In genomic region chr12:6970096-6970527, GRCh38 we compare ENCODE assay signal across 6 cellular contexts. TPM values are rescaled to one million over a fixed set of nuclear protein-coding genes. Genes with fewer than 3 reads are reported as not detected.
A peak's percentile ranks its signal among the peaks of the same experiment; 100 is the strongest.
DNase-seq lines count a peak whose midpoint lies in the region; ATAC-seq and TF ChIP-seq lines count a peak whose summit lies in the region.

No MANE protein-coding gene starts in this region.

- no peaks in the 10 kb centered on the region for H3K9me3 ChIP-seq in NT2/D1 (ENCODE audit: insufficient read depth, low read length)
- no peaks in the 10 kb centered on the region for H3K9me3 ChIP-seq in gastroesophageal sphincter
- no peaks in the 10 kb centered on the region for H3K9me3 ChIP-seq in thoracic aorta

- H3K27ac ChIP-seq in gastroesophageal sphincter (peak overlapping the region; percentile 71 to 98 (median 92)), thoracic aorta (peak overlapping the region; percentile 83 to 88)

- peak overlapping the region; percentile 100 for H3K9ac ChIP-seq in NT2/D1 (ENCODE audit: insufficient read length, low read depth)

- H3K36me3 ChIP-seq in NT2/D1 (ENCODE audit: insufficient read depth, insufficient read length, low read length) (peaks cover 83% of the 10 kb centered on the region), gastroesophageal sphincter (peaks cover 0 to 55% of the 10 kb centered on the region in 2 donors), thoracic aorta (peaks cover 46% of the 10 kb centered on the region)

- DNase-seq in NT2/D1 (ENCODE audit: low read depth, low spot score) = peak; percentile 57
- DNase-seq in thoracic aorta (ENCODE audit: low spot score) = no peak
- no peak for DNase-seq in effector CD8-positive, alpha-beta T cell (lab: John Stamatoyannopoulos, UW)
- DNase-seq in SHP77 (lab: John Stamatoyannopoulos, UW) = no peak

- H3K4me1 ChIP-seq in NT2/D1 (ENCODE audit: insufficient read depth, insufficient read length) (peaks cover 13% of the 10 kb centered on the region), gastroesophageal sphincter (peaks cover 4 to 49% (median 25%) of the 10 kb centered on the region in 3 donors), thoracic aorta (ENCODE audit: control insufficient read depth in 1 of 2, low read depth in 2 of 2) (peaks cover 17 to 27% of the 10 kb centered on the region in 2 donors)

- TF ChIP-seq EP300 in gastroesophageal sphincter (IDR thresholded peaks at IDR 0.05) = no peak

- H3K27me3 ChIP-seq in NT2/D1 (ENCODE audit: insufficient read depth, insufficient read length) = no peaks in the 10 kb centered on the region
- no peaks in the 10 kb centered on the region for H3K27me3 ChIP-seq in gastroesophageal sphincter
- H3K27me3 ChIP-seq in thoracic aorta (replicated peaks; ENCODE audit: insufficient read depth) = no peaks in the 10 kb centered on the region

- H3K4me3 ChIP-seq in NT2/D1 (ENCODE audit: insufficient read length, low read depth) = peak overlapping the region; percentile 99
- H3K4me3 ChIP-seq in gastroesophageal sphincter = peak overlapping the region; percentile 85 to 94
- peak overlapping the region; percentile 88 for H3K4me3 ChIP-seq in thoracic aorta

- TF ChIP-seq POLR2A in gastroesophageal sphincter (IDR thresholded peaks at IDR 0.05) = no peak

- ATAC-seq in GM19455 (IDR thresholded peaks at IDR 0.05; ENCODE audit: unreplicated experiment) = peak; percentile 2
- ATAC-seq in gastroesophageal sphincter = no peak
- no peak for ATAC-seq in thoracic aorta (ENCODE audit: insufficient number of reproducible peaks, low FRiP score, low read depth)

- TF ChIP-seq CTCF in gastroesophageal sphincter (IDR thresholded peaks at IDR 0.05) (no peak), thoracic aorta (IDR thresholded peaks at IDR 0.05) (no peak)

- WGBS in gastroesophageal sphincter (ENCODE audit: low coverage in 1 of 2), 2 donors = 0% methylated on average over 3 to 7 of the region's 31 CpGs

RNA-seq across cellular contexts. Expression of gene PHB2, which starts 0.4 kb away (rescaled TPM):
- total RNA-seq in gastroesophageal sphincter = 100 to 1,000 TPM; 170 to 215 (median 187) TPM
- 100 to 1,000 TPM; 103 to 139 TPM for total RNA-seq in thoracic aorta

RNA-seq across cellular contexts. Expression of gene EMG1, which starts 0.6 kb away (rescaled TPM):
- total RNA-seq in gastroesophageal sphincter (10 to 100 TPM; 17.0 to 27.3 (median 20.1) TPM), thoracic aorta (10 to 100 TPM; 31.5 to 31.7 TPM)

RNA-seq across cellular contexts. Expression of gene PTPN6, which starts 19.0 kb away (rescaled TPM):
- total RNA-seq in gastroesophageal sphincter (10 to 100 TPM in 1 of 4 donors, 1 to 10 TPM in 3; 2.6 to 15.9 (median 7.5) TPM), thoracic aorta (10 to 100 TPM; 19.0 to 24.0 TPM)

RNA-seq across cellular contexts. Expression of gene C12orf57, which starts 26.3 kb away (rescaled TPM):
- total RNA-seq in gastroesophageal sphincter (100 to 1,000 TPM; 172 to 521 (median 367) TPM), thoracic aorta (100 to 1,000 TPM; 370 to 416 TPM)

RNA-seq across cellular contexts. Expression of gene RNU7-1, which starts 26.5 kb away (rescaled TPM):
- total RNA-seq in gastroesophageal sphincter (not detected), thoracic aorta (not detected)
